In genomic region chr10:125105155-125105554, GRCh38 we compare ENCODE assay signal across 22 cellular contexts.
"Had no signal": no experiment of that assay in that cellular context is flagged by ENCODE, and none has a peak within 500 bp of the region (broad histone marks: within the 10 kb centered on the region; RNA-seq: fewer than 3 reads in every experiment).

No MANE protein-coding gene starts in this region.

- DNase-seq: cerebellar nuclear complex; colonic mucosa; dermis blood vessel endothelial cell; erythroblast; foreskin keratinocyte; heart left ventricle; hypothalamus; islet precursor cell; mammary epithelial cell; nucleus accumbens; stimulated activated CD4-positive, alpha-beta T cell treated with anti-CD3 and anti-CD28 coated beads, Interleukin-2, amount 100 ng/mL, for 24 hours; stimulated activated naive CD4-positive, alpha-beta T cell; upper lobe of left lung had no signal

- H3K4me1 ChIP-seq: foreskin keratinocyte had no signal

- H2AFZ ChIP-seq: neural progenitor cell had no signal

- H3K27ac Mint-ChIP-seq: naive thymus-derived CD8-positive, alpha-beta T cell had no signal

- H3K9me3 ChIP-seq: colonic mucosa, mucosa of descending colon, ovary, tibial artery, upper lobe of left lung, uterus had no signal

- ATAC-seq: foreskin keratinocyte; heart left ventricle; left lobe of liver; mucosa of descending colon; naive thymus-derived CD8-positive, alpha-beta T cell; right cardiac atrium had no signal

- H3K4me3 ChIP-seq: colonic mucosa, heart left ventricle, mucosa of descending colon, neural progenitor cell, ovary, tibial artery, upper lobe of left lung, uterus had no signal

- H3K27me3 ChIP-seq: colonic mucosa, foreskin keratinocyte, heart left ventricle, neural progenitor cell, ovary, tibial artery, upper lobe of left lung, uterus had no signal

- H3K27ac ChIP-seq: colonic mucosa, foreskin keratinocyte, heart left ventricle, neural progenitor cell, ovary, tibial artery, uterus had no signal

- H3K4me2 ChIP-seq: neural progenitor cell had no signal

- FAIRE-seq: endothelial cell of umbilical vein had no signal

- H3K4me3 Mint-ChIP-seq: naive thymus-derived CD8-positive, alpha-beta T cell; neural progenitor cell had no signal

- H3K36me3 ChIP-seq: ovary, uterus had no signal

- H3K9ac ChIP-seq: neural progenitor cell had no signal
